Comparison of ENCODE assay signal across 20 cellular contexts in the genomic region with DNA sequence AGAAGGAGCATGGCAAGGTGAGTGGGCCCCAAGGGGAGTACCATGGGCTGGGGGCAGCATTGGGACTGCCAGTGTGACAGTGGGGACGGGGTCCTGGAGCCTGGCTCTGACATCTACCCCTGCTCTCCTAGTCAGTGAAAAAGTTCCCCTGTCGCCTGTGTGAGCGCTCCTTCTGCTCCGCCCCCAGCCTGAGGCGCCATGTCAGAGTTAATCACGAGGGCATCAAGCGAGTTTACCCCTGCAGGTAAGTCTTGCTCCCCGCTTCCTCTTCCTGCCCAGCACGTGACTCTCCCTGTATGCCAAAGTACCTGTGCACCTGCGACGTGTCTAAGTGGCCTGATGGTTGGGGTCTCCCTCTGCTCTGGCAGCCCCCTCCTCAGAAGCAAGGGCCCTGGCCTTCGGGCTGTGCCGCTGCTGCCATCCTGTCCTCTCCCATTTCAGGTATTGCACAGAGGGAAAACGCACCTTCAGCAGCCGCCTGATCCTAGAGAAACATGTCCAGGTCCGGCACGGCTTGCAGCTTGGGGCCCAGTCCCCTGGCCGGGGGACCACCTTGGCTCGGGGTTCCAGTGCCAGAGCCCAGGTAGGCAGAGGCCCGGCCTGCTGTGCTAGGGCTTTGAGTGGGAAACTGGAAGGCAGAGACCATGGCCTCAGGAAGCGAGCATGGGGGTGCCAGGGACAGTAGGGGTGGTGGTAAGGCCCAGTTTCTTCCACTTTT. TPM values are rescaled to one million over a fixed set of nuclear protein-coding genes. Genes with fewer than 3 reads are reported as not detected.
A peak's percentile ranks its signal among the peaks of the same experiment; 100 is the strongest.
DNase-seq lines count a peak whose midpoint lies in the region; ATAC-seq and TF ChIP-seq lines count a peak whose summit lies in the region.
"Had no signal": no experiment of that assay in that cellular context is flagged by ENCODE, and none has a peak within 500 bp of the region (broad histone marks: within the 10 kb centered on the region; RNA-seq: fewer than 3 reads in every experiment).

No MANE protein-coding gene starts in this region.

- CTCF ChIA-PET in activated CD8-positive, alpha-beta T cell treated with anti-CD3 and anti-CD28 coated beads for 36 hours (lab: Charles Lee): interaction anchor here (1.5 kb wide), 1 partner anchor 51 kb away, joined by 3 read pairs; no protein-coding TSS in a partner anchor
- CTCF ChIA-PET in activated CD8-positive, alpha-beta T cell treated with anti-CD3 and anti-CD28 coated beads, Interleukin-2, amount 10 ng/mL, durations not matched to agents 7 days and 5 days (lab: Charles Lee): interaction anchor here (1.5 kb wide), 1 partner anchor 51 kb away, joined by 3 read pairs; no protein-coding TSS in a partner anchor
- CTCF ChIA-PET in HEK293 (lab: Yijun Ruan, JAX): no interaction called here

- H3K4me3 ChIP-seq in HEK293 (ENCODE audit: low read depth, low read length): no peak overlapping the region
- H3K4me3 ChIP-seq in osteoblast (ENCODE audit: insufficient read depth, low read length): no peak overlapping the region
- H3K4me3 ChIP-seq: body of pancreas, gastrocnemius medialis, tibial nerve had no signal

- peaks cover 14% of the 10 kb centered on the region for H3K79me2 ChIP-seq in osteoblast (ENCODE audit: insufficient read depth, low read length)

- peaks cover 4 to 98% of the 10 kb centered on the region in 2 experiments for H3K36me3 ChIP-seq in HEK293 (ENCODE audit: control insufficient read depth in 2 of 2, insufficient read depth in 1 of 2, low read length in 2 of 2)
- peaks cover 80% of the 10 kb centered on the region for H3K36me3 ChIP-seq in osteoblast (ENCODE audit: insufficient read depth, low read length)

- H3K9me3 Mint-ChIP-seq in activated CD8-positive, alpha-beta T cell treated with anti-CD3 and anti-CD28 coated beads for 36 hours: no peaks in the 10 kb centered on the region
- no peaks in the 10 kb centered on the region for H3K9me3 Mint-ChIP-seq in activated CD8-positive, alpha-beta T cell treated with anti-CD3 and anti-CD28 coated beads, Interleukin-2, amount 10 ng/mL, durations not matched to agents 7 days and 5 days (ENCODE audit: insufficient read depth)
- H3K9me3 Mint-ChIP-seq in effector memory CD8-positive, alpha-beta T cell: no peaks in the 10 kb centered on the region
- H3K9me3 Mint-ChIP-seq: CD8-positive, alpha-beta memory T cell; mesothelial cell of epicardium had no signal

- H3K4me1 Mint-ChIP-seq in activated CD8-positive, alpha-beta T cell treated with anti-CD3 and anti-CD28 coated beads for 36 hours (ENCODE audit: low read depth): peaks cover 2% of the 10 kb centered on the region
- H3K4me1 Mint-ChIP-seq in activated CD8-positive, alpha-beta T cell treated with anti-CD3 and anti-CD28 coated beads, Interleukin-2, amount 10 ng/mL, durations not matched to agents 7 days and 5 days (ENCODE audit: low read depth): peaks cover 5% of the 10 kb centered on the region
- H3K4me1 Mint-ChIP-seq in effector memory CD8-positive, alpha-beta T cell (ENCODE audit: low read depth in 2 of 2): peaks cover 17 to 21% of the 10 kb centered on the region in 2 donors
- H3K4me1 Mint-ChIP-seq: mesothelial cell of epicardium had no signal

- H3K27me3 ChIP-seq in osteoblast (ENCODE audit: insufficient read depth, low read length): no peaks in the 10 kb centered on the region
- H3K27me3 ChIP-seq: body of pancreas, gastrocnemius medialis, tibial nerve had no signal

- no peaks in the 10 kb centered on the region for H3K4me1 ChIP-seq in HEK293 (ENCODE audit: control insufficient read depth, insufficient read depth, low read length)
- no peaks in the 10 kb centered on the region for H3K4me1 ChIP-seq in osteoblast (ENCODE audit: insufficient read depth, low read length)
- H3K4me1 ChIP-seq: body of pancreas, gastrocnemius medialis had no signal

- H3K27ac ChIP-seq in HEK293 (ENCODE audit: extremely low read depth, low read depth, low read length) (no peak overlapping the region), osteoblast (ENCODE audit: low read depth, low read length) (no peak overlapping the region)
- H3K27ac ChIP-seq: body of pancreas, epithelial cell of prostate, gastrocnemius medialis, tibial nerve had no signal

- no peak for DNase-seq in activated CD8-positive, alpha-beta T cell treated with anti-CD3 and anti-CD28 coated beads for 36 hours
- no peak for DNase-seq in activated CD8-positive, alpha-beta T cell treated with anti-CD3 and anti-CD28 coated beads, Interleukin-2, amount 10 ng/mL, durations not matched to agents 7 days and 5 days
- no peak for DNase-seq in effector memory CD8-positive, alpha-beta T cell
- DNase-seq in osteoblast (ENCODE audit: insufficient read length, low spot score, missing footprints) (peak; percentile 78), RKO (ENCODE audit: low spot score) (no peak), COLO829 (ENCODE audit: low spot score) (no peak), NCI-H345 treated with DMSO at 0.1 percent for 48 hours (lab: John Stamatoyannopoulos, UW; ENCODE audit: unreplicated experiment) (no peak)
- DNase-seq: activated CD4-positive, CD25-positive, alpha-beta regulatory T cell treated with anti-CD3 and anti-CD28 coated beads, Interleukin-2, amount 50 U/mL, for 72 hours; activated CD8-positive, alpha-beta memory T cell treated with anti-CD3 and anti-CD28 coated beads, Interleukin-2, amount 50 U/mL, for 48 hours; body of pancreas; CD8-positive, alpha-beta memory T cell; gastrocnemius medialis; left colon; NCI-H526 treated with DMSO at 0.1 percent for 48 hours; stimulated activated naive CD4-positive, alpha-beta T cell had no signal

- no peaks in the 10 kb centered on the region for H3K27me3 Mint-ChIP-seq in activated CD8-positive, alpha-beta T cell treated with anti-CD3 and anti-CD28 coated beads for 36 hours
- H3K27me3 Mint-ChIP-seq in activated CD8-positive, alpha-beta T cell treated with anti-CD3 and anti-CD28 coated beads, Interleukin-2, amount 10 ng/mL, durations not matched to agents 7 days and 5 days (ENCODE audit: low read depth): no peaks in the 10 kb centered on the region
- no peaks in the 10 kb centered on the region for H3K27me3 Mint-ChIP-seq in effector memory CD8-positive, alpha-beta T cell
- H3K27me3 Mint-ChIP-seq: activated naive CD8-positive, alpha-beta T cell; CD8-positive, alpha-beta memory T cell had no signal

- intact Hi-C loops in activated CD8-positive, alpha-beta T cell treated with anti-CD3 and anti-CD28 coated beads for 36 hours (cut with micrococcal nuclease): loop anchor here (10.0 kb wide), 1 partner anchor 115 kb away; no protein-coding TSS in a partner anchor

- H3K9me3 ChIP-seq in HEK293 (ENCODE audit: control insufficient read depth, insufficient read depth, low read depth, low read length): no peaks in the 10 kb centered on the region
- H3K9me3 ChIP-seq in osteoblast (ENCODE audit: low read depth, low read length): no peaks in the 10 kb centered on the region
- H3K9me3 ChIP-seq: body of pancreas, gastrocnemius medialis, tibial nerve had no signal

- H2AFZ ChIP-seq in osteoblast (ENCODE audit: low read length): no peak overlapping the region

- H3K27ac Mint-ChIP-seq in activated CD8-positive, alpha-beta T cell treated with anti-CD3 and anti-CD28 coated beads for 36 hours: peak overlapping the region; percentile 55
- H3K27ac Mint-ChIP-seq in activated CD8-positive, alpha-beta T cell treated with anti-CD3 and anti-CD28 coated beads, Interleukin-2, amount 10 ng/mL, durations not matched to agents 7 days and 5 days: no peak overlapping the region
- peak overlapping the region; percentile 38 to 84 for H3K27ac Mint-ChIP-seq in effector memory CD8-positive, alpha-beta T cell
- H3K27ac Mint-ChIP-seq: activated naive CD8-positive, alpha-beta T cell; mesothelial cell of epicardium had no signal

- no peak overlapping the region for H3K4me3 Mint-ChIP-seq in activated CD8-positive, alpha-beta T cell treated with anti-CD3 and anti-CD28 coated beads for 36 hours
- H3K4me3 Mint-ChIP-seq in activated CD8-positive, alpha-beta T cell treated with anti-CD3 and anti-CD28 coated beads, Interleukin-2, amount 10 ng/mL, durations not matched to agents 7 days and 5 days: no peak overlapping the region
- peak overlapping the region in 1 of 2 donors; percentile 21 for H3K4me3 Mint-ChIP-seq in effector memory CD8-positive, alpha-beta T cell
- H3K4me3 Mint-ChIP-seq: activated naive CD8-positive, alpha-beta T cell; CD8-positive, alpha-beta memory T cell; mesothelial cell of epicardium had no signal

- H3K4me2 ChIP-seq in osteoblast (ENCODE audit: insufficient read depth, low read length): no peak overlapping the region

- peaks cover 37% of the 10 kb centered on the region for H3K36me3 Mint-ChIP-seq in activated CD8-positive, alpha-beta T cell treated with anti-CD3 and anti-CD28 coated beads for 36 hours (ENCODE audit: low read depth)
- H3K36me3 Mint-ChIP-seq in activated CD8-positive, alpha-beta T cell treated with anti-CD3 and anti-CD28 coated beads, Interleukin-2, amount 10 ng/mL, durations not matched to agents 7 days and 5 days (ENCODE audit: low read depth): peaks cover 50% of the 10 kb centered on the region
- peaks cover 43% of the 10 kb centered on the region for H3K36me3 Mint-ChIP-seq in effector memory CD8-positive, alpha-beta T cell (ENCODE audit: insufficient read depth)
- H3K36me3 Mint-ChIP-seq: activated naive CD8-positive, alpha-beta T cell had no signal

- peaks cover 10% of the 10 kb centered on the region for H4K20me1 ChIP-seq in osteoblast (ENCODE audit: insufficient read depth, low read length)

- no peak for TF ChIP-seq CTCF in activated CD8-positive, alpha-beta T cell treated with anti-CD3 and anti-CD28 coated beads for 36 hours (IDR thresholded peaks at IDR 0.05)
- TF ChIP-seq CTCF in HEK293 (tag by site-specific recombination; IDR thresholded peaks at IDR 0.05) (no peak), osteoblast (IDR thresholded peaks at IDR 0.05; ENCODE audit: extremely low read depth, low read depth, low read length) (no peak)

- POLR2A ChIA-PET in activated CD8-positive, alpha-beta T cell treated with anti-CD3 and anti-CD28 coated beads for 36 hours (lab: Charles Lee): interaction anchor here (1.0 to 1.4 kb wide), 3 partner anchors 9 to 60 kb away, joined by 3 to 4 read pairs (median 3); no protein-coding TSS in a partner anchor
- POLR2A ChIA-PET in activated CD8-positive, alpha-beta T cell treated with anti-CD3 and anti-CD28 coated beads, Interleukin-2, amount 10 ng/mL, durations not matched to agents 7 days and 5 days (lab: Charles Lee): no interaction called here
- POLR2A ChIA-PET in HEK293 (lab: Yijun Ruan, JAX): interaction anchor here (0.7 to 1.0 kb wide), 2 partner anchors 9 to 38 kb away, joined by 3 to 4 read pairs; no protein-coding TSS in a partner anchor

- no peak for ATAC-seq in activated CD8-positive, alpha-beta T cell treated with anti-CD3 and anti-CD28 coated beads for 36 hours
- ATAC-seq in activated CD8-positive, alpha-beta T cell treated with anti-CD3 and anti-CD28 coated beads, Interleukin-2, amount 10 ng/mL, durations not matched to agents 7 days and 5 days: no peak
- ATAC-seq in effector memory CD8-positive, alpha-beta T cell (replicated peaks): no peak
- ATAC-seq: body of pancreas, gastrocnemius medialis had no signal

RNA-seq across cellular contexts. Expression of a gene that starts 8.1 kb away (rescaled TPM):
- 10 to 100 TPM; 27.3 to 29.5 TPM for total RNA-seq in activated CD8-positive, alpha-beta T cell treated with anti-CD3 and anti-CD28 coated beads for 36 hours
- total RNA-seq in activated CD8-positive, alpha-beta T cell treated with anti-CD3 and anti-CD28 coated beads, Interleukin-2, amount 10 ng/mL, durations not matched to agents 7 days and 5 days: 10 to 100 TPM; 25.5 to 26.6 TPM
- total RNA-seq in osteoblast: 15.9 and 16.5 TPM in 2 replicates

RNA-seq across cellular contexts. Expression of a gene that starts 35.6 kb away (rescaled TPM):
- 100 to 1,000 TPM; 203 to 214 TPM for total RNA-seq in activated CD8-positive, alpha-beta T cell treated with anti-CD3 and anti-CD28 coated beads for 36 hours
- total RNA-seq in activated CD8-positive, alpha-beta T cell treated with anti-CD3 and anti-CD28 coated beads, Interleukin-2, amount 10 ng/mL, durations not matched to agents 7 days and 5 days: 100 to 1,000 TPM; 194 to 210 TPM
- total RNA-seq in osteoblast: 140 and 150 TPM in 2 replicates

RNA-seq across cellular contexts. Expression of a gene that starts 37.1 kb away (rescaled TPM):
- 10 to 100 TPM; 46.6 to 47.3 TPM for total RNA-seq in activated CD8-positive, alpha-beta T cell treated with anti-CD3 and anti-CD28 coated beads for 36 hours
- total RNA-seq in activated CD8-positive, alpha-beta T cell treated with anti-CD3 and anti-CD28 coated beads, Interleukin-2, amount 10 ng/mL, durations not matched to agents 7 days and 5 days: 10 to 100 TPM; 56.0 to 70.2 TPM
- total RNA-seq in osteoblast: 43.3 and 43.8 TPM in 2 replicates

RNA-seq across cellular contexts. Expression of a gene that starts 56.9 kb away (rescaled TPM):
- total RNA-seq in activated CD8-positive, alpha-beta T cell treated with anti-CD3 and anti-CD28 coated beads for 36 hours: 10 to 100 TPM; 55.6 to 55.7 TPM
- total RNA-seq in activated CD8-positive, alpha-beta T cell treated with anti-CD3 and anti-CD28 coated beads, Interleukin-2, amount 10 ng/mL, durations not matched to agents 7 days and 5 days: 10 to 100 TPM; 59.3 to 63.9 TPM
- 22.4 and 24.2 TPM in 2 replicates for total RNA-seq in osteoblast
